ENCODE assay signal across 9 cellular contexts in genomic region chr2:224983719-224984388, GRCh38. TPM values are rescaled to one million over a fixed set of nuclear protein-coding genes. Genes with fewer than 3 reads are reported as not detected.
A peak's percentile ranks its signal among the peaks of the same experiment; 100 is the strongest.
DNase-seq lines count a peak whose midpoint lies in the region; ATAC-seq and TF ChIP-seq lines count a peak whose summit lies in the region.
"Had no signal": no experiment of that assay in that cellular context is flagged by ENCODE, and none has a peak within 500 bp of the region (broad histone marks: within the 10 kb centered on the region; RNA-seq: fewer than 3 reads in every experiment).

No MANE protein-coding gene starts in this region.

- H3K27me3 Mint-ChIP-seq in effector memory CD8-positive, alpha-beta T cell = no peaks in the 10 kb centered on the region
- H3K27me3 Mint-ChIP-seq in H9 (ENCODE audit: low read depth) (no peaks in the 10 kb centered on the region; the same call in 1 of the 2 replicates), endodermal cell (ENCODE audit: insufficient read depth) (peaks cover 2% of the 10 kb centered on the region)

- no peak overlapping the region for H2BK12ac ChIP-seq in H9 (ENCODE audit: insufficient read length, low read depth, low read length)

- no peak overlapping the region for H2BK15ac ChIP-seq in H9 (ENCODE audit: low read depth, low read length)

- H3K9me3 ChIP-seq in BLaER1 = no peaks in the 10 kb centered on the region
- no peaks in the 10 kb centered on the region for H3K9me3 ChIP-seq in neuron (ENCODE audit: low read length)
- H3K9me3 ChIP-seq in H9 (ENCODE audit: control insufficient read depth, low read depth, low read length) = no peaks in the 10 kb centered on the region
- no peaks in the 10 kb centered on the region for H3K9me3 ChIP-seq in endodermal cell (ENCODE audit: control insufficient read depth, low read length)

- peak overlapping the region; percentile 78 for H3K4me2 ChIP-seq in BLaER1
- no peak overlapping the region for H3K4me2 ChIP-seq in H9 (ENCODE audit: insufficient read depth, insufficient read length, low read length)
- H3K4me2 ChIP-seq: smooth muscle cell had no signal

- H4K20me1 ChIP-seq in BLaER1 = no peaks in the 10 kb centered on the region
- H4K20me1 ChIP-seq in H9 (ENCODE audit: control insufficient read depth, insufficient read depth, insufficient read length) = no peaks in the 10 kb centered on the region

- H3K4me1 ChIP-seq in BLaER1 = peaks cover 33% of the 10 kb centered on the region
- H3K4me1 ChIP-seq in neuron (ENCODE audit: insufficient read depth, low read length) = peaks cover 36% of the 10 kb centered on the region
- H3K4me1 ChIP-seq in H9 (ENCODE audit: insufficient read depth, low read length) = no peaks in the 10 kb centered on the region
- no peaks in the 10 kb centered on the region for H3K4me1 ChIP-seq in endodermal cell (ENCODE audit: control insufficient read depth, insufficient read depth, low read length)

- peak overlapping the region; percentile 78 for H2AFZ ChIP-seq in neuron (ENCODE audit: low read depth, low read length)
- H2AFZ ChIP-seq in H9 (ENCODE audit: low read length) = no peak overlapping the region

- no peak overlapping the region for H3K4ac ChIP-seq in H9 (ENCODE audit: low read depth, low read length)

- peaks cover 58 to 75% of the 10 kb centered on the region in 2 donors for H3K4me1 Mint-ChIP-seq in effector memory CD8-positive, alpha-beta T cell (ENCODE audit: low read depth in 2 of 2)
- H3K4me1 Mint-ChIP-seq in H9 (peaks cover 8 to 14% of the 10 kb centered on the region in 2 experiments; a peak in 3 of 4 replicates), endodermal cell (no peaks in the 10 kb centered on the region)

- H4K91ac ChIP-seq in H9 (ENCODE audit: insufficient read length, low read depth, low read length) = no peak overlapping the region

- H3K4me3 Mint-ChIP-seq in effector memory CD8-positive, alpha-beta T cell = peak overlapping the region; percentile 62 to 63
- no peak overlapping the region for H3K4me3 Mint-ChIP-seq in H9
- H3K4me3 Mint-ChIP-seq in endodermal cell = no peak overlapping the region

- no peaks in the 10 kb centered on the region for H3K23me2 ChIP-seq in H9 (ENCODE audit: insufficient read length, low read depth, low read length, poor library complexity, severe bottlenecking)

- H2AK5ac ChIP-seq in H9 (ENCODE audit: insufficient read length, low read length) = no peak overlapping the region

- no CpG with 5 or more reads among the region's 8 CpGs for WGBS in H9 (ENCODE audit: extremely low coverage, insufficient read length, low lambda C conversion rate)
- 61 to 81% methylated on average over 4 to 8 of the region's 8 CpGs for WGBS in endodermal cell (ENCODE audit: insufficient coverage in 1 of 2, insufficient read length in 1 of 2), 2 experiments

- H4K5ac ChIP-seq in H9 (ENCODE audit: insufficient read length, low read depth, low read length) = no peak overlapping the region

- no peak overlapping the region for H3K56ac ChIP-seq in H9 (ENCODE audit: insufficient read length, low read depth, low read length)

- H3T11ph ChIP-seq in H9 (ENCODE audit: low read length) = no peak overlapping the region

- no peaks in the 10 kb centered on the region for H3K79me1 ChIP-seq in H9 (ENCODE audit: insufficient read depth, low read depth, low read length, poor library complexity, severe bottlenecking)

- H2BK120ac ChIP-seq in H9 (ENCODE audit: low read depth, low read length, poor library complexity, severe bottlenecking) = no peak overlapping the region

- H3K79me2 ChIP-seq in H9 (ENCODE audit: insufficient read depth, low read length) = no peaks in the 10 kb centered on the region

- TF ChIP-seq CTCF in H9 (conservative IDR thresholded peaks at IDR 0.05) (no peak), endodermal cell (conservative IDR thresholded peaks at IDR 0.05) (no peak)

- H3K27me3 ChIP-seq in BLaER1 = no peaks in the 10 kb centered on the region
- no peaks in the 10 kb centered on the region for H3K27me3 ChIP-seq in neuron (ENCODE audit: insufficient read depth, low read length)
- H3K27me3 ChIP-seq in H9 (ENCODE audit: insufficient read depth, low read length) = no peaks in the 10 kb centered on the region
- H3K27me3 ChIP-seq in endodermal cell (ENCODE audit: control insufficient read depth, insufficient read depth, low read length, poor library complexity, severe bottlenecking) = no peaks in the 10 kb centered on the region

- H2BK5ac ChIP-seq in H9 (ENCODE audit: insufficient read length, low read length) = no peak overlapping the region

- DNase-seq in NCI-H446 (lab: John Stamatoyannopoulos, UW) = peak; percentile 44 to 70
- no peak for DNase-seq in effector memory CD8-positive, alpha-beta T cell
- no peak for DNase-seq in H9
- no peak for DNase-seq in endodermal cell

- H3K9me3 Mint-ChIP-seq in effector memory CD8-positive, alpha-beta T cell = no peaks in the 10 kb centered on the region
- no peaks in the 10 kb centered on the region for H3K9me3 Mint-ChIP-seq in H9
- no peaks in the 10 kb centered on the region for H3K9me3 Mint-ChIP-seq in endodermal cell

- H3K14ac ChIP-seq in H9 (ENCODE audit: insufficient read depth, low read length) = no peak overlapping the region

- H3K18ac ChIP-seq in H9 (ENCODE audit: insufficient read length, low read depth, low read length) = no peak overlapping the region

- H3K36me3 ChIP-seq in BLaER1 (peaks cover 9% of the 10 kb centered on the region; the same call in 1 of the 2 replicates), neuron (ENCODE audit: insufficient read depth, low read length) (no peaks in the 10 kb centered on the region), endodermal cell (ENCODE audit: control insufficient read depth, insufficient read depth, low read length) (no peaks in the 10 kb centered on the region)

- H4K8ac ChIP-seq in H9 (replicated peaks; ENCODE audit: insufficient read length, low read depth, low read length) = no peak overlapping the region

- H3K4me3 ChIP-seq in BLaER1 (peak overlapping the region; percentile 18; the same call in 1 of the 2 replicates), neuron (ENCODE audit: low read length) (no peak overlapping the region), endodermal cell (ENCODE audit: low read length) (no peak overlapping the region)
- H3K4me3 ChIP-seq: smooth muscle cell had no signal

- H3K9ac ChIP-seq in BLaER1 = peak overlapping the region; percentile 3; the same call in 1 of the 2 replicates
- no peak overlapping the region for H3K9ac ChIP-seq in H9 (ENCODE audit: extremely low read depth, insufficient read length, low read length)
- no peak overlapping the region for H3K9ac ChIP-seq in endodermal cell (ENCODE audit: extremely low read depth, low read length, poor library complexity, severe bottlenecking)

- no peak overlapping the region for H2BK20ac ChIP-seq in H9 (ENCODE audit: low read depth, low read length, poor library complexity, severe bottlenecking)

- no peak for ATAC-seq in effector memory CD8-positive, alpha-beta T cell (replicated peaks)
- ATAC-seq in HG03442 (IDR thresholded peaks at IDR 0.05; ENCODE audit: unreplicated experiment) = no peak
- ATAC-seq in GM21381 (IDR thresholded peaks at IDR 0.05; ENCODE audit: unreplicated experiment) = no peak

- H3K27ac ChIP-seq in BLaER1 (peak overlapping the region; percentile 39), H9 (ENCODE audit: insufficient read length, low read depth, low read length) (no peak overlapping the region), endodermal cell (ENCODE audit: low read depth, low read length) (no peak overlapping the region)

- no peak overlapping the region for H3K23ac ChIP-seq in H9 (ENCODE audit: insufficient read length, low read depth, low read length)

- H3K27ac Mint-ChIP-seq in effector memory CD8-positive, alpha-beta T cell = peak overlapping the region; percentile 94
- H3K27ac Mint-ChIP-seq in H9 (peak overlapping the region in 1 of 3 experiments; percentile 21; a peak in 2 of 7 replicates), endodermal cell (no peak overlapping the region)

- no peaks in the 10 kb centered on the region for H3K36me3 Mint-ChIP-seq in effector memory CD8-positive, alpha-beta T cell (ENCODE audit: insufficient read depth)
- H3K36me3 Mint-ChIP-seq in H9 (ENCODE audit: insufficient read depth in 1 of 3, low read depth in 3 of 3) (no peaks in the 10 kb centered on the region), endodermal cell (ENCODE audit: low read depth) (no peaks in the 10 kb centered on the region)

RNA-seq across cellular contexts. Expression of gene DOCK10, which starts 58.4 kb away (rescaled TPM):
- total RNA-seq in H9 (2021) (0.61 and 0.79 TPM in 2 replicates), endodermal cell (1 to 10 TPM in 1 of 2 donors, under 1 TPM in 1; 0.44 to 1.4 TPM)
- polyA plus RNA-seq in endodermal cell (2013, experiment 1 of 2) = 1.8 TPM
- 3.0 TPM for polyA plus RNA-seq in endodermal cell (2013, experiment 2 of 2)
- polyA plus RNA-seq: smooth muscle cell had no signal

Comparison
In these comparisons a context has a peak if more than half of its experiments do, and no peak if none do; other contexts are left out.
1. DNase-seq: peak in NCI-H446 (2 of 2); none in effector memory CD8-positive, alpha-beta T cell (0 of 3), H9 (single experiment) and endodermal cell (single experiment).
2. H3K4me3 Mint-ChIP-seq: peak in effector memory CD8-positive, alpha-beta T cell (2 of 2); none in H9 (0 of 2) and endodermal cell (single experiment).